ENCODE assay signal across 20 cellular contexts in genomic region chr9:99713838-99714306, GRCh38.
DNase-seq lines count a peak whose midpoint lies in the region; ATAC-seq and TF ChIP-seq lines count a peak whose summit lies in the region.
"Had no signal": no experiment of that assay in that cellular context is flagged by ENCODE, and none has a peak within 500 bp of the region (broad histone marks: within the 10 kb centered on the region; RNA-seq: fewer than 3 reads in every experiment).

No MANE protein-coding gene starts in this region.

- H3K4me3 ChIP-seq in Peyer's patch, result no peak overlapping the region
- H3K4me3 ChIP-seq: colonic mucosa, spleen had no signal

- peak; percentile 34 for ATAC-seq in activated CD8-positive, alpha-beta T cell treated with anti-CD3 and anti-CD28 coated beads for 36 hours
- ATAC-seq in activated CD8-positive, alpha-beta T cell treated with anti-CD3 and anti-CD28 coated beads, Interleukin-2, amount 10 ng/mL, durations not matched to agents 7 days and 5 days, result no peak
- peak; percentile 54 for ATAC-seq in HG03565 (IDR thresholded peaks at IDR 0.05; ENCODE audit: unreplicated experiment)
- ATAC-seq in stimulated activated memory B cell treated with anti-CD40 and anti-IgM and Interleukin-4, amounts not matched to agents 10 μg/mL and 1 μg/mL and 100 μg/mL, for 72 hours, result peak; percentile 63
- ATAC-seq: HCT116 had no signal

- no peak for TF ChIP-seq POLR2A in Peyer's patch (IDR thresholded peaks at IDR 0.05)

- H3K4me3 Mint-ChIP-seq in activated CD8-positive, alpha-beta T cell treated with anti-CD3 and anti-CD28 coated beads for 36 hours, result no peak overlapping the region
- H3K4me3 Mint-ChIP-seq in activated CD8-positive, alpha-beta T cell treated with anti-CD3 and anti-CD28 coated beads, Interleukin-2, amount 10 ng/mL, durations not matched to agents 7 days and 5 days, result no peak overlapping the region
- no peak overlapping the region for H3K4me3 Mint-ChIP-seq in stimulated activated memory B cell treated with anti-CD40 and anti-IgM and Interleukin-4, amounts not matched to agents 10 μg/mL and 1 μg/mL and 100 μg/mL, for 72 hours
- H3K4me3 Mint-ChIP-seq in activated CD4-positive, alpha-beta memory T cell treated with anti-CD3 and anti-CD28 coated beads for 36 hours, result no peak overlapping the region
- H3K4me3 Mint-ChIP-seq: endodermal cell had no signal

- H3K27me3 Mint-ChIP-seq in activated CD8-positive, alpha-beta T cell treated with anti-CD3 and anti-CD28 coated beads for 36 hours, result peaks cover 1% of the 10 kb centered on the region
- H3K27me3 Mint-ChIP-seq in activated CD8-positive, alpha-beta T cell treated with anti-CD3 and anti-CD28 coated beads, Interleukin-2, amount 10 ng/mL, durations not matched to agents 7 days and 5 days (ENCODE audit: low read depth), result peaks cover 5% of the 10 kb centered on the region
- no peaks in the 10 kb centered on the region for H3K27me3 Mint-ChIP-seq in stimulated activated memory B cell treated with anti-CD40 and anti-IgM and Interleukin-4, amounts not matched to agents 10 μg/mL and 1 μg/mL and 100 μg/mL, for 72 hours
- H3K27me3 Mint-ChIP-seq in activated CD4-positive, alpha-beta memory T cell treated with anti-CD3 and anti-CD28 coated beads for 36 hours, result peaks cover 2% of the 10 kb centered on the region

- H3K27me3 ChIP-seq in Peyer's patch, result no peaks in the 10 kb centered on the region
- H3K27me3 ChIP-seq: colonic mucosa, spleen had no signal

- H3K27ac Mint-ChIP-seq in activated CD8-positive, alpha-beta T cell treated with anti-CD3 and anti-CD28 coated beads for 36 hours, result no peak overlapping the region
- H3K27ac Mint-ChIP-seq in activated CD8-positive, alpha-beta T cell treated with anti-CD3 and anti-CD28 coated beads, Interleukin-2, amount 10 ng/mL, durations not matched to agents 7 days and 5 days, result no peak overlapping the region
- H3K27ac Mint-ChIP-seq in stimulated activated memory B cell treated with anti-CD40 and anti-IgM and Interleukin-4, amounts not matched to agents 10 μg/mL and 1 μg/mL and 100 μg/mL, for 72 hours, result peak overlapping the region; percentile 61
- H3K27ac Mint-ChIP-seq in activated CD4-positive, alpha-beta memory T cell treated with anti-CD3 and anti-CD28 coated beads for 36 hours, result no peak overlapping the region
- H3K27ac Mint-ChIP-seq: endodermal cell had no signal

- H3K36me3 Mint-ChIP-seq in activated CD8-positive, alpha-beta T cell treated with anti-CD3 and anti-CD28 coated beads for 36 hours (ENCODE audit: low read depth), result no peaks in the 10 kb centered on the region
- no peaks in the 10 kb centered on the region for H3K36me3 Mint-ChIP-seq in activated CD8-positive, alpha-beta T cell treated with anti-CD3 and anti-CD28 coated beads, Interleukin-2, amount 10 ng/mL, durations not matched to agents 7 days and 5 days (ENCODE audit: low read depth)
- H3K36me3 Mint-ChIP-seq in stimulated activated memory B cell treated with anti-CD40 and anti-IgM and Interleukin-4, amounts not matched to agents 10 μg/mL and 1 μg/mL and 100 μg/mL, for 72 hours, result no peaks in the 10 kb centered on the region
- H3K36me3 Mint-ChIP-seq in activated CD4-positive, alpha-beta memory T cell treated with anti-CD3 and anti-CD28 coated beads for 36 hours, result no peaks in the 10 kb centered on the region

- no peak overlapping the region for H3K27ac ChIP-seq in Peyer's patch
- H3K27ac ChIP-seq: colonic mucosa, spleen had no signal

- no peak for TF ChIP-seq CTCF in activated CD8-positive, alpha-beta T cell treated with anti-CD3 and anti-CD28 coated beads for 36 hours (IDR thresholded peaks at IDR 0.05)
- TF ChIP-seq CTCF in GM20000 (IDR thresholded peaks at IDR 0.05; ENCODE audit: extremely low read depth, missing control alignments) (no peak), Peyer's patch (IDR thresholded peaks at IDR 0.05) (no peak)

- no peak for DNase-seq in activated CD8-positive, alpha-beta T cell treated with anti-CD3 and anti-CD28 coated beads for 36 hours
- DNase-seq in activated CD8-positive, alpha-beta T cell treated with anti-CD3 and anti-CD28 coated beads, Interleukin-2, amount 10 ng/mL, durations not matched to agents 7 days and 5 days, result no peak
- DNase-seq in GM20000 (ENCODE audit: low spot score), result peak; percentile 9
- no peak for DNase-seq in NOMO-1 (lab: John Stamatoyannopoulos, UW; ENCODE audit: unreplicated experiment in 2 of 2)
- no peak for DNase-seq in Peyer's patch
- DNase-seq in activated CD4-positive, alpha-beta memory T cell treated with anti-CD3 and anti-CD28 coated beads for 36 hours, result no peak
- DNase-seq: activated CD4-positive, alpha-beta T cell treated with anti-CD3 and anti-CD28 coated beads for 4 hours; activated gamma-delta T cell; colonic mucosa; endodermal cell; kidney glomerular epithelial cell; NCI-H1092 treated with DMSO at 0.1 percent for 48 hours; NCI-H2081 treated with DMSO at 0.1 percent for 48 hours; NCI-H510A treated with DMSO at 0.1 percent for 48 hours; nucleus accumbens; spleen; stimulated activated CD4-positive, alpha-beta T cell treated with anti-CD3 and anti-CD28 coated beads, Interleukin-4, amount 100 ng/mL, for 4 hours had no signal

- H3K4me1 Mint-ChIP-seq in activated CD8-positive, alpha-beta T cell treated with anti-CD3 and anti-CD28 coated beads for 36 hours (ENCODE audit: low read depth), result no peaks in the 10 kb centered on the region
- peaks cover 4% of the 10 kb centered on the region for H3K4me1 Mint-ChIP-seq in activated CD8-positive, alpha-beta T cell treated with anti-CD3 and anti-CD28 coated beads, Interleukin-2, amount 10 ng/mL, durations not matched to agents 7 days and 5 days (ENCODE audit: low read depth)
- peaks cover 10% of the 10 kb centered on the region for H3K4me1 Mint-ChIP-seq in stimulated activated memory B cell treated with anti-CD40 and anti-IgM and Interleukin-4, amounts not matched to agents 10 μg/mL and 1 μg/mL and 100 μg/mL, for 72 hours
- no peaks in the 10 kb centered on the region for H3K4me1 Mint-ChIP-seq in activated CD4-positive, alpha-beta memory T cell treated with anti-CD3 and anti-CD28 coated beads for 36 hours (ENCODE audit: low read depth)
- H3K4me1 Mint-ChIP-seq: endodermal cell had no signal

- no peaks in the 10 kb centered on the region for H3K36me3 ChIP-seq in Peyer's patch
- H3K36me3 ChIP-seq: colonic mucosa, spleen had no signal

- H3K9me3 ChIP-seq in Peyer's patch, result no peaks in the 10 kb centered on the region
- H3K9me3 ChIP-seq: colonic mucosa, spleen had no signal

- CTCF ChIA-PET in activated CD8-positive, alpha-beta T cell treated with anti-CD3 and anti-CD28 coated beads for 36 hours (lab: Charles Lee), result interaction anchor here (1.4 kb wide), 1 partner anchor 314 kb away, joined by 3 read pairs; no protein-coding TSS in a partner anchor
- CTCF ChIA-PET in activated CD8-positive, alpha-beta T cell treated with anti-CD3 and anti-CD28 coated beads, Interleukin-2, amount 10 ng/mL, durations not matched to agents 7 days and 5 days (lab: Charles Lee), result no interaction called here
- CTCF ChIA-PET in activated CD4-positive, alpha-beta memory T cell treated with anti-CD3 and anti-CD28 coated beads for 36 hours (lab: Charles Lee), result no interaction called here

- intact Hi-C loops in activated CD8-positive, alpha-beta T cell treated with anti-CD3 and anti-CD28 coated beads for 36 hours (cut with micrococcal nuclease), result no loop called here
- intact Hi-C loops in activated CD4-positive, alpha-beta memory T cell treated with anti-CD3 and anti-CD28 coated beads for 36 hours (cut with micrococcal nuclease), result no loop called here

- POLR2A ChIA-PET in activated CD8-positive, alpha-beta T cell treated with anti-CD3 and anti-CD28 coated beads for 36 hours (lab: Charles Lee), result no interaction called here
- POLR2A ChIA-PET in activated CD8-positive, alpha-beta T cell treated with anti-CD3 and anti-CD28 coated beads, Interleukin-2, amount 10 ng/mL, durations not matched to agents 7 days and 5 days (lab: Charles Lee), result no interaction called here
- POLR2A ChIA-PET in activated CD4-positive, alpha-beta memory T cell treated with anti-CD3 and anti-CD28 coated beads for 36 hours (lab: Charles Lee), result no interaction called here

- no peaks in the 10 kb centered on the region for H3K4me1 ChIP-seq in Peyer's patch
- H3K4me1 ChIP-seq: colonic mucosa, spleen had no signal

- H3K9me3 Mint-ChIP-seq in activated CD8-positive, alpha-beta T cell treated with anti-CD3 and anti-CD28 coated beads for 36 hours, result no peaks in the 10 kb centered on the region
- H3K9me3 Mint-ChIP-seq in activated CD8-positive, alpha-beta T cell treated with anti-CD3 and anti-CD28 coated beads, Interleukin-2, amount 10 ng/mL, durations not matched to agents 7 days and 5 days (ENCODE audit: insufficient read depth), result no peaks in the 10 kb centered on the region
- H3K9me3 Mint-ChIP-seq in stimulated activated memory B cell treated with anti-CD40 and anti-IgM and Interleukin-4, amounts not matched to agents 10 μg/mL and 1 μg/mL and 100 μg/mL, for 72 hours, result no peaks in the 10 kb centered on the region
- H3K9me3 Mint-ChIP-seq in activated CD4-positive, alpha-beta memory T cell treated with anti-CD3 and anti-CD28 coated beads for 36 hours, result no peaks in the 10 kb centered on the region
- H3K9me3 Mint-ChIP-seq: endodermal cell had no signal
